ENCODE assay signal across 13 cellular contexts in the genomic region with DNA sequence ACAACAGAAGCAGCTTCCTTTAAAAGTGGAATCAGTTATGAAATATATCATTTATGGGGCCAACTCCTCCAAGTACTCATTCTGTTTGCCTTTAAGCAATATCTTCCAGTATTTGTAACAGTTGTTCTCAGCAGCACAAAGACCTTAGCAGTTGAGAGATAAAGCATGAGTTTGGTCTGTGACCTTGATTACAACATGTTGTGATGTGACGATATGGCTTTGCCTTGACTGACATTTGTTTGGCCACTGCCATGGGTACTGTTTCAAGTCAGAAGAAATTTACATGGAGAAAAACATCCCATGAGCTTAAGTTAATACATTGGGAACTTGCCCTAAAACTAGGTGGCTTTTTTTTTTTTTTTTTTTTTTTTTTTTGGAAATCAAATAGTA.
A peak's percentile ranks its signal among the peaks of the same experiment; 100 is the strongest.
DNase-seq lines count a peak whose midpoint lies in the region; ATAC-seq, FAIRE-seq and TF ChIP-seq lines count a peak whose summit lies in the region.
"Had no signal": no experiment of that assay in that cellular context is flagged by ENCODE, and none has a peak within 500 bp of the region (broad histone marks: within the 10 kb centered on the region; RNA-seq: fewer than 3 reads in every experiment).

No MANE protein-coding gene starts in this region.

- H3K27ac Mint-ChIP-seq in activated CD4-positive, alpha-beta T cell treated with anti-CD3 and anti-CD28 coated beads, Interleukin-2, amount 10 ng/mL, durations not matched to agents 24 days and 14 days, result no peak overlapping the region
- H3K27ac Mint-ChIP-seq: B cell had no signal

- intact Hi-C loops in mucosa of descending colon (cut with DNase I, micrococcal nuclease), result loop anchor here in 1 of 2 donors (10.0 kb wide), 1 partner anchor 408 kb away; no protein-coding TSS in a partner anchor
- intact Hi-C loops in activated CD4-positive, alpha-beta T cell treated with anti-CD3 and anti-CD28 coated beads, Interleukin-2, amount 10 ng/mL, durations not matched to agents 24 days and 14 days (cut with micrococcal nuclease), result loop anchor here (2.0 to 10.0 kb wide), 2 partner anchors 568 to 1038 kb away; no protein-coding TSS in a partner anchor

- H3K36me3 ChIP-seq in Karpas-422 (ENCODE audit: insufficient read depth, low read length) (no peaks in the 10 kb centered on the region; the same call in 1 of the 2 replicates), keratinocyte (ENCODE audit: control insufficient read depth in 2 of 2, extremely low read depth in 1 of 2, insufficient read depth in 2 of 2, low read length in 2 of 2) (no peaks in the 10 kb centered on the region), mucosa of descending colon (ENCODE audit: low read depth) (no peaks in the 10 kb centered on the region)

- no peaks in the 10 kb centered on the region for H3K9me2 ChIP-seq in Karpas-422 (replicated peaks; ENCODE audit: insufficient read depth, low read length)

- H3K9ac ChIP-seq in Karpas-422 (ENCODE audit: low read length), result no peak overlapping the region
- H3K9ac ChIP-seq in keratinocyte (ENCODE audit: control insufficient read depth, extremely low read depth, insufficient read depth, low read length), result no peak overlapping the region

- H3K27ac ChIP-seq in Karpas-422 (ENCODE audit: low read length) (no peak overlapping the region), keratinocyte (ENCODE audit: control insufficient read depth, insufficient read depth, low read length) (no peak overlapping the region)
- H3K27ac ChIP-seq: 22Rv1, HL-60 had no signal

- no peaks in the 10 kb centered on the region for H3K9me3 Mint-ChIP-seq in activated CD4-positive, alpha-beta T cell treated with anti-CD3 and anti-CD28 coated beads, Interleukin-2, amount 10 ng/mL, durations not matched to agents 24 days and 14 days
- no peaks in the 10 kb centered on the region for H3K9me3 Mint-ChIP-seq in activated T-cell treated with anti-CD3 and anti-CD28 coated beads, Interleukin-2, amount 50 U/mL, for 4 hours

- H2AFZ ChIP-seq in Karpas-422 (ENCODE audit: low read length), result peak overlapping the region; percentile 27; the same call in 1 of the 2 replicates
- no peak overlapping the region for H2AFZ ChIP-seq in keratinocyte (ENCODE audit: control insufficient read depth, low read length)

- no peaks in the 10 kb centered on the region for H3K36me3 Mint-ChIP-seq in activated CD4-positive, alpha-beta T cell treated with anti-CD3 and anti-CD28 coated beads, Interleukin-2, amount 10 ng/mL, durations not matched to agents 24 days and 14 days (ENCODE audit: low read depth)
- no peaks in the 10 kb centered on the region for H3K36me3 Mint-ChIP-seq in activated T-cell treated with anti-CD3 and anti-CD28 coated beads, Interleukin-2, amount 50 U/mL, for 4 hours (ENCODE audit: insufficient read depth)

- no peaks in the 10 kb centered on the region for H4K20me1 ChIP-seq in Karpas-422 (ENCODE audit: insufficient read depth, low read depth, low read length)
- H4K20me1 ChIP-seq in keratinocyte (ENCODE audit: control insufficient read depth, extremely low read depth, insufficient read depth, low read length), result no peaks in the 10 kb centered on the region

- H3K4me2 ChIP-seq in Karpas-422 (ENCODE audit: low read depth, low read length, poor library complexity, severe bottlenecking), result no peak overlapping the region
- H3K4me2 ChIP-seq in keratinocyte (ENCODE audit: control insufficient read depth, extremely low read depth, insufficient read depth, low read depth, low read length), result no peak overlapping the region

- FAIRE-seq in keratinocyte (lab: Jason Lieb, UNC), result peak; percentile 17

- H3K4me3 ChIP-seq in Karpas-422 (ENCODE audit: low read length) (no peak overlapping the region), choroid plexus epithelial cell (ENCODE audit: low read depth, low read length) (no peak overlapping the region), keratinocyte (ENCODE audit: control insufficient read depth in 2 of 3, extremely low read depth in 1 of 3, insufficient read depth in 2 of 3, low read depth in 1 of 3, low read length in 3 of 3) (no peak overlapping the region), mucosa of descending colon (no peak overlapping the region)

- no peaks in the 10 kb centered on the region for H3K4me1 Mint-ChIP-seq in activated CD4-positive, alpha-beta T cell treated with anti-CD3 and anti-CD28 coated beads, Interleukin-2, amount 10 ng/mL, durations not matched to agents 24 days and 14 days
- H3K4me1 Mint-ChIP-seq in activated T-cell treated with anti-CD3 and anti-CD28 coated beads, Interleukin-2, amount 50 U/mL, for 4 hours (ENCODE audit: low read depth), result no peaks in the 10 kb centered on the region
- H3K4me1 Mint-ChIP-seq: B cell had no signal

- peaks cover 9% of the 10 kb centered on the region for H3K27me3 Mint-ChIP-seq in activated CD4-positive, alpha-beta T cell treated with anti-CD3 and anti-CD28 coated beads, Interleukin-2, amount 10 ng/mL, durations not matched to agents 24 days and 14 days
- H3K27me3 Mint-ChIP-seq in activated T-cell treated with anti-CD3 and anti-CD28 coated beads, Interleukin-2, amount 50 U/mL, for 4 hours (ENCODE audit: low read depth), result peaks cover 5% of the 10 kb centered on the region

- no peak for DNase-seq in Karpas-422
- peak; percentile 26 for DNase-seq in choroid plexus epithelial cell (ENCODE audit: low read depth)
- no peak for DNase-seq in keratinocyte (ENCODE audit: low read depth, low spot score)
- no peak for DNase-seq in mucosa of descending colon
- DNase-seq in stimulated activated CD4-positive, alpha-beta T cell treated with anti-CD3 and anti-CD28 coated beads, Interleukin-2, amount 100 ng/mL, for 48 hours, result no peak
- no peak for DNase-seq in activated CD4-positive, alpha-beta T cell treated with anti-CD3 and anti-CD28 coated beads, Interleukin-2, amount 10 ng/mL, durations not matched to agents 24 days and 14 days
- no peak for DNase-seq in activated T-cell treated with anti-CD3 and anti-CD28 coated beads, Interleukin-2, amount 50 U/mL, for 4 hours
- no peak for DNase-seq in stimulated activated CD4-positive, alpha-beta T cell treated with anti-CD3 and anti-CD28 coated beads, Interleukin-12 subunit alpha, Interleukin-12 subunit beta, amount 100 ng/mL, for 4 hours
- DNase-seq: NCI-H1436 treated with DMSO at 0.1 percent for 48 hours, NCI-H446 treated with DMSO at 0.1 percent for 48 hours had no signal

- H3K79me2 ChIP-seq in Karpas-422 (ENCODE audit: low read length), result no peaks in the 10 kb centered on the region
- H3K79me2 ChIP-seq in keratinocyte (ENCODE audit: control insufficient read depth, insufficient read depth, low read length), result no peaks in the 10 kb centered on the region

- no peak for TF ChIP-seq CTCF in choroid plexus epithelial cell (conservative IDR thresholded peaks at IDR 0.05; ENCODE audit: low read depth, low read length)
- TF ChIP-seq CTCF in keratinocyte (optimal IDR thresholded peaks at IDR 0.05 in 1 of 3, IDR thresholded peaks at IDR 0.05 in 1 of 3, conservative IDR thresholded peaks at IDR 0.05 in 1 of 3; ENCODE audit: extremely low read depth in 1 of 3, insufficient read depth in 2 of 3, low read length in 3 of 3), result no peak
- TF ChIP-seq CTCF in mucosa of descending colon (IDR thresholded peaks at IDR 0.05), result no peak

- H3K4me1 ChIP-seq in Karpas-422 (ENCODE audit: low read length), result peaks cover 33% of the 10 kb centered on the region
- H3K4me1 ChIP-seq in keratinocyte (ENCODE audit: control insufficient read depth, extremely low read depth, insufficient read depth, low read length), result no peaks in the 10 kb centered on the region
- no peaks in the 10 kb centered on the region for H3K4me1 ChIP-seq in mucosa of descending colon (ENCODE audit: low read depth)

- no peaks in the 10 kb centered on the region for H3K27me3 ChIP-seq in Karpas-422 (ENCODE audit: low read length)
- H3K27me3 ChIP-seq in keratinocyte (ENCODE audit: control insufficient read depth, extremely low read depth, insufficient read depth, low read length), result peaks cover 9% of the 10 kb centered on the region

- dilution Hi-C loops in keratinocyte (cut with MboI; ENCODE audit: extremely low pct_ligation_motif_present, low sequenced_read_pairs), result no loop called here

- ATAC-seq in mucosa of descending colon, result peak; percentile 40
- no peak for ATAC-seq in activated T-cell treated with anti-CD3 and anti-CD28 coated beads, Interleukin-2, amount 50 U/mL, for 4 hours

- no peaks in the 10 kb centered on the region for H3K9me3 ChIP-seq in Karpas-422 (ENCODE audit: low read length)
- H3K9me3 ChIP-seq in keratinocyte (ENCODE audit: control insufficient read depth, low read depth, low read length), result no peaks in the 10 kb centered on the region
- no peaks in the 10 kb centered on the region for H3K9me3 ChIP-seq in mucosa of descending colon

- H3K4me3 Mint-ChIP-seq in activated CD4-positive, alpha-beta T cell treated with anti-CD3 and anti-CD28 coated beads, Interleukin-2, amount 10 ng/mL, durations not matched to agents 24 days and 14 days, result no peak overlapping the region
- H3K4me3 Mint-ChIP-seq in activated T-cell treated with anti-CD3 and anti-CD28 coated beads, Interleukin-2, amount 50 U/mL, for 4 hours, result no peak overlapping the region
- H3K4me3 Mint-ChIP-seq: B cell had no signal

- no peaks in the 10 kb centered on the region for H3K9me1 ChIP-seq in keratinocyte (ENCODE audit: control insufficient read depth, extremely low read depth, insufficient read depth, low read length)
